ENCODE assay signal across 8 cellular contexts in genomic region chr1:226444901-226445300, GRCh38. TPM values are rescaled to one million over a fixed set of nuclear protein-coding genes. Genes with fewer than 3 reads are reported as not detected.
DNase-seq lines count a peak whose midpoint lies in the region; ATAC-seq and TF ChIP-seq lines count a peak whose summit lies in the region.

No MANE protein-coding gene starts in this region.

- DNase-seq in T-helper 17 cell: peak in 2 of 3 donors; percentile 24 to 43
- DNase-seq in colonic mucosa: peak; percentile 24
- no peak for DNase-seq in foreskin fibroblast
- DNase-seq in kidney glomerular epithelial cell (lab: John Stamatoyannopoulos, UW): no peak
- no peak for DNase-seq in AML-193 (lab: John Stamatoyannopoulos, UW)

- H3K4me1 ChIP-seq in colonic mucosa: no peaks in the 10 kb centered on the region
- H3K4me1 ChIP-seq in thymus (ENCODE audit: control insufficient read depth, insufficient read depth, low read length): peaks cover 7% of the 10 kb centered on the region

- H3K4me1 Mint-ChIP-seq in T-helper 17 cell: peaks cover 20% of the 10 kb centered on the region

- H3K27me3 ChIP-seq in colonic mucosa (no peaks in the 10 kb centered on the region), thymus (ENCODE audit: control insufficient read depth, insufficient read depth) (no peaks in the 10 kb centered on the region)

- H3K4me3 ChIP-seq in colonic mucosa (no peak overlapping the region), thymus (ENCODE audit: low read length) (no peak overlapping the region), foreskin fibroblast (ENCODE audit: low read depth in 1 of 2, low read length in 2 of 2) (no peak overlapping the region)

- TF ChIP-seq CTCF in colonic mucosa (IDR thresholded peaks at IDR 0.05): no peak
- no peak for TF ChIP-seq CTCF in foreskin fibroblast (IDR thresholded peaks at IDR 0.05; ENCODE audit: low read depth, low read length)

- H3K9me3 ChIP-seq in T-helper 17 cell (ENCODE audit: control insufficient read depth, low read length, poor library complexity, severe bottlenecking) (no peaks in the 10 kb centered on the region), colonic mucosa (no peaks in the 10 kb centered on the region), thymus (ENCODE audit: control insufficient read depth) (no peaks in the 10 kb centered on the region)

- ATAC-seq in GM18909 (IDR thresholded peaks at IDR 0.05; ENCODE audit: poor library complexity, unreplicated experiment): peak; percentile 100
- peak; percentile 92 for ATAC-seq in HG02970 (IDR thresholded peaks at IDR 0.05; ENCODE audit: low FRiP score, unreplicated experiment)
- peak; percentile 99 for ATAC-seq in T-helper 17 cell

- H3K36me3 Mint-ChIP-seq in T-helper 17 cell (ENCODE audit: low read depth): no peaks in the 10 kb centered on the region

- H3K27ac Mint-ChIP-seq in T-helper 17 cell: peak overlapping the region; percentile 91

- intact Hi-C loops in colonic mucosa (cut with DNase I): no loop called here

- H3K27ac ChIP-seq in colonic mucosa (no peak overlapping the region), thymus (ENCODE audit: low read depth) (peak overlapping the region; percentile 3)

- H3K9ac ChIP-seq in colonic mucosa (ENCODE audit: low read depth in 2 of 2, low read length in 2 of 2): no peak overlapping the region

- peaks cover 5% of the 10 kb centered on the region for H3K27me3 Mint-ChIP-seq in T-helper 17 cell

- no peaks in the 10 kb centered on the region for H3K36me3 ChIP-seq in colonic mucosa
- H3K36me3 ChIP-seq in thymus (ENCODE audit: control insufficient read depth, insufficient read depth): no peaks in the 10 kb centered on the region

- WGBS in thymus: 5% methylated on average over 2 of the region's 2 CpGs

- peak overlapping the region; percentile 63 for H3K4me3 Mint-ChIP-seq in T-helper 17 cell

RNA-seq across cellular contexts. Expression of gene PARP1, which starts 37.0 kb away (rescaled TPM):
- total RNA-seq in T-helper 17 cell (10 to 100 TPM; 84.2 to 87.3 TPM), colonic mucosa (10 to 100 TPM; 56.7 to 96.3 TPM)
- 36.7 TPM for polyA plus RNA-seq in thymus

Comparison
In these comparisons a context has a peak if more than half of its experiments do, and no peak if none do; other contexts are left out.
1. DNase-seq: peak in T-helper 17 cell (2 of 3) and colonic mucosa (single experiment); none in foreskin fibroblast (0 of 2), kidney glomerular epithelial cell (single experiment) and AML-193 (0 of 2).
2. Peak in every context shown above with its lines, with median percentiles within 50 percentile points of each other: ATAC-seq.